ENCODE assay signal across 8 cellular contexts in genomic region chr16:67719048-67719777, GRCh38. TPM values are rescaled to one million over a fixed set of nuclear protein-coding genes. Genes with fewer than 3 reads are reported as not detected.
DNase-seq lines count a peak whose midpoint lies in the region; ATAC-seq and TF ChIP-seq lines count a peak whose summit lies in the region.

A gene with protein sequence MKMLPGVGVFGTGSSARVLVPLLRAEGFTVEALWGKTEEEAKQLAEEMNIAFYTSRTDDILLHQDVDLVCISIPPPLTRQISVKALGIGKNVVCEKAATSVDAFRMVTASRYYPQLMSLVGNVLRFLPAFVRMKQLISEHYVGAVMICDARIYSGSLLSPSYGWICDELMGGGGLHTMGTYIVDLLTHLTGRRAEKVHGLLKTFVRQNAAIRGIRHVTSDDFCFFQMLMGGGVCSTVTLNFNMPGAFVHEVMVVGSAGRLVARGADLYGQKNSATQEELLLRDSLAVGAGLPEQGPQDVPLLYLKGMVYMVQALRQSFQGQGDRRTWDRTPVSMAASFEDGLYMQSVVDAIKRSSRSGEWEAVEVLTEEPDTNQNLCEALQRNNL (minus strand): TSS chr16:67719316. CDS start chr16:67685715, 33,601 bp downstream.

- H3K4me3 Mint-ChIP-seq in HFFc6, result peak within 1 kb of the TSS; percentile 93
- peak within 1 kb of the TSS; percentile 97 for H3K4me3 Mint-ChIP-seq in activated naive CD4-positive, alpha-beta T cell treated with anti-CD3 and anti-CD28 coated beads, Interleukin-2, amount 50 U/mL, for 24 hours

- H3K9me3 ChIP-seq in SK-N-SH (no peaks in the 10 kb centered on the region), testis (no peaks in the 10 kb centered on the region)

- H3K4me3 ChIP-seq in SK-N-SH (ENCODE audit: low read depth in 2 of 2, low read length in 1 of 2) (peak within 1 kb of the TSS; percentile 74 to 90), testis (peak within 1 kb of the TSS; percentile 87 to 98)

- no peaks in the 10 kb centered on the region for H3K27me3 ChIP-seq in SK-N-SH (ENCODE audit: insufficient read depth)
- H3K27me3 ChIP-seq in testis, result no peaks in the 10 kb centered on the region

- H3K4me1 ChIP-seq in SK-N-SH (ENCODE audit: control insufficient read depth in 1 of 2, insufficient read depth in 2 of 2, low read depth in 1 of 2, low read length in 1 of 2) (peaks cover 5 to 18% of the 10 kb centered on the region in 2 experiments; a peak in 3 of 4 replicates), testis (peaks cover 13% of the 10 kb centered on the region)

- peak within 1 kb of the TSS; percentile 95 for H3K27ac Mint-ChIP-seq in HFFc6
- peak within 1 kb of the TSS; percentile 97 for H3K27ac Mint-ChIP-seq in activated naive CD4-positive, alpha-beta T cell treated with anti-CD3 and anti-CD28 coated beads, Interleukin-2, amount 50 U/mL, for 24 hours

- TF ChIP-seq POLR2A in testis (IDR thresholded peaks at IDR 0.05), result peak; percentile 53

- H3K9me2 ChIP-seq in SK-N-SH, result no peaks in the 10 kb centered on the region

- DNase-seq in GM04504 (ENCODE audit: low read depth) (peak; percentile 87), HFFc6 (peak; percentile 89), NCI-H1048 (lab: John Stamatoyannopoulos, UW) (peak; percentile 59), SK-N-SH (peak; percentile 100), glomerular endothelial cell (ENCODE audit: extremely low read depth, low read depth, low spot score) (peak; percentile 67), omental fat pad (ENCODE audit: low spot score) (peak; percentile 95), testis (peak; percentile 97)

- POLR2A ChIA-PET in SK-N-SH (lab: Yijun Ruan, JAX), result interaction anchor here (0.6 to 1.2 kb wide), 4 partner anchors 14 to 157 kb away, joined by 3 to 5 read pairs (median 3); partner anchors contain the start of genes ACD and CTCF

- H3K36me3 ChIP-seq in SK-N-SH (replicated peaks in 1 of 2; ENCODE audit: control insufficient read depth in 1 of 2, insufficient read depth in 2 of 2, low read length in 1 of 2) (peaks cover 0 to 6% of the 10 kb centered on the region in 2 experiments), testis (ENCODE audit: low read depth, missing control alignments) (no peaks in the 10 kb centered on the region)

- no peaks in the 10 kb centered on the region for H3K36me3 Mint-ChIP-seq in HFFc6 (ENCODE audit: low read depth)
- H3K36me3 Mint-ChIP-seq in activated naive CD4-positive, alpha-beta T cell treated with anti-CD3 and anti-CD28 coated beads, Interleukin-2, amount 50 U/mL, for 24 hours, result peaks cover 2% of the 10 kb centered on the region

- intact Hi-C loops in testis (cut with DNase I; ENCODE audit: low total_unique reads), result no loop called here

- peak within 1 kb of the TSS; percentile 77 to 85 for H3K27ac ChIP-seq in SK-N-SH (ENCODE audit: low read depth in 2 of 2, low read length in 1 of 2)
- peak within 1 kb of the TSS; percentile 83 to 90 for H3K27ac ChIP-seq in testis

- ATAC-seq in omental fat pad (ENCODE audit: low FRiP score), result peak; percentile 99

- H3K27me3 Mint-ChIP-seq in HFFc6 (ENCODE audit: insufficient read depth), result peaks cover 5% of the 10 kb centered on the region; the same call in 1 of the 2 replicates
- H3K27me3 Mint-ChIP-seq in activated naive CD4-positive, alpha-beta T cell treated with anti-CD3 and anti-CD28 coated beads, Interleukin-2, amount 50 U/mL, for 24 hours, result no peaks in the 10 kb centered on the region

- H4K20me1 ChIP-seq in SK-N-SH (ENCODE audit: insufficient read depth), result 0 out of 2 replicates have a peak, but pooled peaks cover 4% of the 10 kb centered on the region

- peaks cover 45% of the 10 kb centered on the region for H3K4me1 Mint-ChIP-seq in HFFc6 (ENCODE audit: low read depth)
- H3K4me1 Mint-ChIP-seq in activated naive CD4-positive, alpha-beta T cell treated with anti-CD3 and anti-CD28 coated beads, Interleukin-2, amount 50 U/mL, for 24 hours, result peaks cover 44% of the 10 kb centered on the region

- H3F3A ChIP-seq in SK-N-SH (replicated peaks; ENCODE audit: insufficient read depth), result peaks cover 5% of the 10 kb centered on the region

- peak within 1 kb of the TSS; percentile 87 for H3K9ac ChIP-seq in SK-N-SH

- H2AFZ ChIP-seq in SK-N-SH (ENCODE audit: low read depth), result peak within 1 kb of the TSS; percentile 89

- CTCF ChIA-PET in SK-N-SH (lab: Yijun Ruan, JAX), result interaction anchor here (0.6 to 2.0 kb wide), 6 partner anchors 10 to 172 kb away, joined by 3 to 12 read pairs (median 5); no protein-coding TSS in a partner anchor

- peak within 1 kb of the TSS; percentile 92 for H3K4me2 ChIP-seq in SK-N-SH

- no peaks in the 10 kb centered on the region for H3K9me3 Mint-ChIP-seq in HFFc6
- H3K9me3 Mint-ChIP-seq in activated naive CD4-positive, alpha-beta T cell treated with anti-CD3 and anti-CD28 coated beads, Interleukin-2, amount 50 U/mL, for 24 hours, result no peaks in the 10 kb centered on the region

- TF ChIP-seq CTCF in HFFc6 (IDR thresholded peaks at IDR 0.05), result 0 out of 2 replicates have a peak, but pooled peaks have one; percentile 6
- no peak for TF ChIP-seq CTCF in SK-N-SH (IDR thresholded peaks at IDR 0.05)
- no peak for TF ChIP-seq CTCF in omental fat pad (IDR thresholded peaks at IDR 0.05)
- TF ChIP-seq CTCF in testis (IDR thresholded peaks at IDR 0.05), result no peak

- peaks cover 49% of the 10 kb centered on the region for H3K79me2 ChIP-seq in SK-N-SH (ENCODE audit: insufficient read depth)

- no peak for TF ChIP-seq EP300 in SK-N-SH (IDR thresholded peaks at IDR 0.05; ENCODE audit: borderline replicate concordance in 1 of 2, low read depth in 1 of 2, low read length in 1 of 2)

- 0% methylated on average over 26 of the region's 59 CpGs for WGBS in SK-N-SH (ENCODE audit: low lambda C conversion rate)
- 0 to 1% methylated on average over 26 to 56 of the region's 59 CpGs for WGBS in testis, 2 donors

- no peak for TF ChIP-seq RAD21 in SK-N-SH (IDR thresholded peaks at IDR 0.05; ENCODE audit: low read length)

TF ChIP-seq in SK-N-SH, 30 proteins besides CTCF, POLR2A, EP300 and RAD21:
- no peak for TF ChIP-seq RFX5 (IDR thresholded peaks at IDR 0.05; ENCODE audit: low read length)
- TF ChIP-seq POLR2AphosphoS5 (IDR thresholded peaks at IDR 0.05; ENCODE audit: low read depth, low read length), result peak; percentile 98
- TF ChIP-seq MXI1 (IDR thresholded peaks at IDR 0.05; ENCODE audit: low read depth, low read length), result peak; percentile 84
- no peak for TF ChIP-seq TEAD4 (IDR thresholded peaks at IDR 0.05; ENCODE audit: borderline replicate concordance, insufficient read depth)
- no peak for TF ChIP-seq RXRA (IDR thresholded peaks at IDR 0.05; ENCODE audit: borderline replicate concordance, low read depth)
- peak; percentile 61 for TF ChIP-seq GABPA (IDR thresholded peaks at IDR 0.05; ENCODE audit: low read depth)
- TF ChIP-seq NRF1 (IDR thresholded peaks at IDR 0.05; ENCODE audit: low read depth, low read length), result peak; percentile 95
- TF ChIP-seq ELF1 (IDR thresholded peaks at IDR 0.05), result 0 out of 2 replicates have a peak, but pooled peaks have one; percentile 40
- no peak for TF ChIP-seq MEF2A (IDR thresholded peaks at IDR 0.05; ENCODE audit: borderline replicate concordance, low read depth)
- TF ChIP-seq YY1 (IDR thresholded peaks at IDR 0.05; ENCODE audit: low read depth), result peak; percentile 19; the same call in 1 of the 2 replicates
- TF ChIP-seq TAF1 (IDR thresholded peaks at IDR 0.05; ENCODE audit: borderline replicate concordance, low read depth, low read length), result peak; percentile 83
- no peak for TF ChIP-seq NFIC (IDR thresholded peaks at IDR 0.05; ENCODE audit: borderline replicate concordance)
- peak; percentile 61; the same call in 1 of the 2 replicates for TF ChIP-seq SIN3A (IDR thresholded peaks at IDR 0.05; ENCODE audit: borderline replicate concordance, low read depth, low read length)
TF ChIP-seq in SK-N-SH: peak in this region for 8.

RNA-seq across cellular contexts. Expression of the gene that starts here (rescaled TPM):
- total RNA-seq in HFFc6 (2021; fragmentation: NEBNext Ultra II Directional; extraction: Animal tissue kit (Norgen Biotek cat#: 25700)), result 10 to 100 TPM; 14.4 to 19.4 (median 16.9) TPM
- polyA plus RNA-seq in SK-N-SH (2012; rRNA removed), result 19.0 and 19.3 TPM in 2 replicates
- 12.2 and 16.1 TPM in 2 replicates for polyA plus RNA-seq in SK-N-SH (2012; cell fraction: cytosol; rRNA removed)
- polyA plus RNA-seq in SK-N-SH (2012; cell fraction: nucleus; rRNA removed), result 21.3 and 23.4 TPM in 2 replicates
- 31.5 and 35.7 TPM in 2 replicates for total RNA-seq in glomerular endothelial cell
- 10 to 100 TPM; 10.9 to 25.2 (median 20.1) TPM for total RNA-seq in omental fat pad
- 10 to 100 TPM; 18.0 to 20.4 TPM for total RNA-seq in testis
- polyA plus RNA-seq in testis (ENCODE audit: insufficient read depth, low read depth, low replicate concordance), result 23.0 TPM

Comparison
In these comparisons a context has a peak if more than half of its experiments do, and no peak if none do; other contexts are left out.
1. Peak in every context shown above with its lines: DNase-seq, ATAC-seq, H3K4me3 ChIP-seq and H3K27ac ChIP-seq.